28 cellular contexts compared by ENCODE assay signal in the genomic region with DNA sequence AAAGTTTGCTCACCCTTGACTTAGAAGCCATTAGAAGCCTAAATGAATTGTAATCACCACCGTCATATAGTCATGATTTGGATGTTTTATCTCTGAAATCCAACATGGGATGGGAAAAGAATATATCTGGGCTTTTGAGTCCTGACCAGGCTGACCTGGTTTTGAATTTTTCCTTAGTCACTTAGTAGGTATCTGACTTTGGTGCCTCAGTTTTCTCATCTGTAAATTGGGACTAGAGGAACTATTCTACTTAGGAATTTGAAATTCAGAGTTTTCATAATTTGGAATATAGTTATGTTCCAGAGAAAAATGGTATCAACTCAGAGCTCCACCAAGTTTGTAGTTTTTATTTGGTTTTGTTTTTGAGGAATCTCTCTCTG.
"Had no signal": no experiment of that assay in that cellular context is flagged by ENCODE, and none has a peak within 500 bp of the region (broad histone marks: within the 10 kb centered on the region; RNA-seq: fewer than 3 reads in every experiment).

No MANE protein-coding gene starts in this region.

- H3K27ac ChIP-seq: colonic mucosa, epithelial cell of prostate, esophagus squamous epithelium, gastrocnemius medialis, lower lobe of right lung had no signal

- H3K27me3 ChIP-seq: colonic mucosa, esophagus squamous epithelium, gastrocnemius medialis, hepatocyte had no signal

- H3K27me3 Mint-ChIP-seq: dendritic cell treated with granulocyte-macrophage colony-stimulating factor and Interleukin-4, amounts not matched to agents 40 ng/mL and 50 ng/mL, for 4 days; effector memory CD8-positive, alpha-beta T cell; naive thymus-derived CD4-positive, alpha-beta T cell had no signal

- ATAC-seq: effector memory CD8-positive, alpha-beta T cell; esophagus mucosa; gastrocnemius medialis; left colon; lower lobe of right lung; naive thymus-derived CD4-positive, alpha-beta T cell had no signal

- H3K27ac Mint-ChIP-seq: dendritic cell treated with granulocyte-macrophage colony-stimulating factor and Interleukin-4, amounts not matched to agents 40 ng/mL and 50 ng/mL, for 4 days; effector memory CD8-positive, alpha-beta T cell; endodermal cell; immature natural killer cell had no signal

- H3K4me2 ChIP-seq: hepatocyte had no signal

- DNase-seq: colonic mucosa; cortex of kidney; effector CD8-positive, alpha-beta T cell; effector memory CD8-positive, alpha-beta T cell; endodermal cell; erythroblast; esophagus squamous epithelium; foreskin fibroblast; foreskin melanocyte; gastrocnemius medialis; glutamatergic neuron; head of caudate nucleus; hypothalamus; immature natural killer cell; islet precursor cell; kidney; kidney glomerular epithelial cell; left colon; left ventricle myocardium superior; lower lobe of right lung; mesendoderm; midbrain; naive thymus-derived CD4-positive, alpha-beta T cell had no signal

- H3K4me1 ChIP-seq: colonic mucosa had no signal

- H3K36me3 ChIP-seq: colonic mucosa, gastrocnemius medialis, lower lobe of right lung had no signal

- H3K4me3 ChIP-seq: colonic mucosa, esophagus squamous epithelium, gastrocnemius medialis, hepatocyte, lower lobe of right lung had no signal

- H3K4me3 Mint-ChIP-seq: dendritic cell treated with granulocyte-macrophage colony-stimulating factor and Interleukin-4, amounts not matched to agents 40 ng/mL and 50 ng/mL, for 4 days; effector memory CD8-positive, alpha-beta T cell; endodermal cell; immature natural killer cell; naive thymus-derived CD4-positive, alpha-beta T cell had no signal

- H3K9me3 Mint-ChIP-seq: dendritic cell treated with granulocyte-macrophage colony-stimulating factor and Interleukin-4, amounts not matched to agents 40 ng/mL and 50 ng/mL, for 4 days; effector memory CD8-positive, alpha-beta T cell; endodermal cell; immature natural killer cell; naive thymus-derived CD4-positive, alpha-beta T cell had no signal

- H3K9me3 ChIP-seq: colonic mucosa, esophagus squamous epithelium, gastrocnemius medialis, lower lobe of right lung had no signal

- H3K4me1 Mint-ChIP-seq: endodermal cell had no signal

- H2AFZ ChIP-seq: hepatocyte had no signal

- FAIRE-seq: endometrium, kidney had no signal
